Comparison of ENCODE assay signal across 11 cellular contexts in genomic region chr3:143307613-143308183, GRCh38.
DNase-seq lines count a peak whose midpoint lies in the region; ATAC-seq and TF ChIP-seq lines count a peak whose summit lies in the region.
"Had no signal": no experiment of that assay in that cellular context is flagged by ENCODE, and none has a peak within 500 bp of the region (broad histone marks: within the 10 kb centered on the region; RNA-seq: fewer than 3 reads in every experiment).

No MANE protein-coding gene starts in this region.

- no peaks in the 10 kb centered on the region for H3K27me3 Mint-ChIP-seq in activated naive CD8-positive, alpha-beta T cell treated with anti-CD3 and anti-CD28 coated beads for 36 hours
- peaks cover 0 to 3% (median 2%) of the 10 kb centered on the region in 3 donors for H3K27me3 Mint-ChIP-seq in CD14-positive monocyte (ENCODE audit: low read depth in 3 of 3)
- H3K27me3 Mint-ChIP-seq: T-helper 17 cell had no signal

- no peaks in the 10 kb centered on the region for H3K9me3 Mint-ChIP-seq in activated naive CD8-positive, alpha-beta T cell treated with anti-CD3 and anti-CD28 coated beads for 36 hours
- no peaks in the 10 kb centered on the region for H3K9me3 Mint-ChIP-seq in CD14-positive monocyte

- peak; percentile 86 for ATAC-seq in HG02610 (IDR thresholded peaks at IDR 0.05; ENCODE audit: unreplicated experiment)
- ATAC-seq in left colon = peak; percentile 56
- ATAC-seq: T-helper 17 cell had no signal

- DNase-seq in CMK (ENCODE audit: low read depth) = peak; percentile 65
- DNase-seq in activated naive CD8-positive, alpha-beta T cell treated with anti-CD3 and anti-CD28 coated beads for 36 hours = no peak
- DNase-seq in left colon = no peak
- DNase-seq in SHP77 treated with DMSO at 0.1 percent for 48 hours (lab: John Stamatoyannopoulos, UW) = no peak
- DNase-seq in activated CD4-positive, alpha-beta T cell treated with anti-CD3 and anti-CD28 coated beads for 1 hour = no peak
- no peak for DNase-seq in CD14-positive monocyte (ENCODE audit: low spot score)
- DNase-seq in putamen (ENCODE audit: low spot score) = no peak
- DNase-seq: Calu3, caudate nucleus, T-helper 17 cell had no signal

- intact Hi-C loops in left colon (cut with DNase I, micrococcal nuclease) = no loop called here
- intact Hi-C loops in CD14-positive monocyte (cut with micrococcal nuclease) = no loop called here

- peak overlapping the region; percentile 22 for H3K27ac Mint-ChIP-seq in activated naive CD8-positive, alpha-beta T cell treated with anti-CD3 and anti-CD28 coated beads for 36 hours
- H3K27ac Mint-ChIP-seq in CD14-positive monocyte = peak overlapping the region in 1 of 7 donors; percentile 24
- H3K27ac Mint-ChIP-seq: T-helper 17 cell had no signal

- H3K36me3 Mint-ChIP-seq in activated naive CD8-positive, alpha-beta T cell treated with anti-CD3 and anti-CD28 coated beads for 36 hours = peaks cover 1% of the 10 kb centered on the region
- H3K36me3 Mint-ChIP-seq in CD14-positive monocyte = peaks cover 0 to 9% of the 10 kb centered on the region in 2 donors

- peaks cover 9% of the 10 kb centered on the region for H3K4me1 Mint-ChIP-seq in activated naive CD8-positive, alpha-beta T cell treated with anti-CD3 and anti-CD28 coated beads for 36 hours
- H3K4me1 Mint-ChIP-seq in CD14-positive monocyte = peaks cover 6% of the 10 kb centered on the region

- no peak for TF ChIP-seq CTCF in CD14-positive monocyte (IDR thresholded peaks at IDR 0.05)

- H3K4me3 Mint-ChIP-seq in activated naive CD8-positive, alpha-beta T cell treated with anti-CD3 and anti-CD28 coated beads for 36 hours = no peak overlapping the region
- H3K4me3 Mint-ChIP-seq in CD14-positive monocyte = no peak overlapping the region
- H3K4me3 Mint-ChIP-seq: T-helper 17 cell had no signal
